In the genomic region with DNA sequence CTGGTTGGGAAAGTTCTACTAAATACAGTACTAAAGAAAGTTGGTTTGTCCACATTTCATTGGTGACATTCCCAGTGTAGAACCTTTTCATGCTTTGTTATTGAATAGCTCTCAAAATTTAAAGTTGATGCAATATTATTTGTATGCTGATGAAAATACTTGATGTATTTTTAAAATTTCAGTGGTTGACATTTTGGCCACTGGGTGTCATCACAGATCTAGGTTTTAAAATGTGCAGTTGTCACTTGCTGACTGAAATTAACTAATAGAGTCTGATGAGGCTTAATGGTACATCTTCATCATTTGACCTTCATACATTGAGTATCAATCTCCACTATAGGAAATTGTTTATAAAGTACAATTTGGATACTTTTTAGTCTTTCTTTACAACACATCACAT, we compare ENCODE assay signal across 8 cellular contexts. TPM values are rescaled to one million over a fixed set of nuclear protein-coding genes. Genes with fewer than 3 reads are reported as not detected.
DNase-seq lines count a peak whose midpoint lies in the region; ATAC-seq, FAIRE-seq and TF ChIP-seq lines count a peak whose summit lies in the region.

No MANE protein-coding gene starts in this region.

- H3K4me1 Mint-ChIP-seq in activated T-cell treated with anti-CD3 and anti-CD28 coated beads, Interleukin-2, amount 50 U/mL, for 4 hours (ENCODE audit: low read depth), result no peaks in the 10 kb centered on the region
- H3K4me1 Mint-ChIP-seq in activated T-cell treated with anti-CD3 and anti-CD28 coated beads, Interleukin-2, amount 50 U/mL, for 72 hours (ENCODE audit: low read depth), result no peaks in the 10 kb centered on the region
- peaks cover 3% of the 10 kb centered on the region for H3K4me1 Mint-ChIP-seq in CD14-positive monocyte
- no peaks in the 10 kb centered on the region for H3K4me1 Mint-ChIP-seq in stimulated activated effector memory CD8-positive, alpha-beta T cell treated with anti-CD3 and anti-CD28 coated beads, Interleukin-12 subunit alpha, Interleukin-12 subunit beta, amount 100 ng/mL, for 72 hours

- TF ChIP-seq RAD21 in HepG2 (CRISPR knock-in tag; IDR thresholded peaks at IDR 0.05), result no peak

- BruUV-seq in HepG2 (replicated peaks; lab: Mats Ljungman, UMichigan), result no TSS peak

- no peak overlapping the region for H2AFZ ChIP-seq in HepG2 (ENCODE audit: low read length)

- no peaks in the 10 kb centered on the region for H3K36me3 Mint-ChIP-seq in activated T-cell treated with anti-CD3 and anti-CD28 coated beads, Interleukin-2, amount 50 U/mL, for 4 hours (ENCODE audit: insufficient read depth)
- H3K36me3 Mint-ChIP-seq in activated T-cell treated with anti-CD3 and anti-CD28 coated beads, Interleukin-2, amount 50 U/mL, for 72 hours (ENCODE audit: insufficient read depth in 2 of 2), result no peaks in the 10 kb centered on the region
- no peaks in the 10 kb centered on the region for H3K36me3 Mint-ChIP-seq in CD14-positive monocyte
- no peaks in the 10 kb centered on the region for H3K36me3 Mint-ChIP-seq in stimulated activated effector memory CD8-positive, alpha-beta T cell treated with anti-CD3 and anti-CD28 coated beads, Interleukin-12 subunit alpha, Interleukin-12 subunit beta, amount 100 ng/mL, for 72 hours

- intact Hi-C loops in HepG2 (cut with micrococcal nuclease; ENCODE audit: unreplicated experiment) (loop anchor here (1.0 to 5.0 kb wide), 2 partner anchors 359 to 377 kb away; no protein-coding TSS in a partner anchor), CD14-positive monocyte (cut with micrococcal nuclease) (no loop called here)

- H3K4me3 Mint-ChIP-seq in activated T-cell treated with anti-CD3 and anti-CD28 coated beads, Interleukin-2, amount 50 U/mL, for 4 hours, result no peak overlapping the region
- H3K4me3 Mint-ChIP-seq in activated T-cell treated with anti-CD3 and anti-CD28 coated beads, Interleukin-2, amount 50 U/mL, for 72 hours, result no peak overlapping the region
- H3K4me3 Mint-ChIP-seq in CD14-positive monocyte, result no peak overlapping the region
- H3K4me3 Mint-ChIP-seq in stimulated activated effector memory CD8-positive, alpha-beta T cell treated with anti-CD3 and anti-CD28 coated beads, Interleukin-12 subunit alpha, Interleukin-12 subunit beta, amount 100 ng/mL, for 72 hours, result no peak overlapping the region

- H3K9me3 Mint-ChIP-seq in activated T-cell treated with anti-CD3 and anti-CD28 coated beads, Interleukin-2, amount 50 U/mL, for 4 hours, result no peaks in the 10 kb centered on the region
- peaks cover 0 to 1% of the 10 kb centered on the region in 2 donors for H3K9me3 Mint-ChIP-seq in activated T-cell treated with anti-CD3 and anti-CD28 coated beads, Interleukin-2, amount 50 U/mL, for 72 hours
- peaks cover 0 to 4% (median 3%) of the 10 kb centered on the region in 7 donors for H3K9me3 Mint-ChIP-seq in CD14-positive monocyte
- H3K9me3 Mint-ChIP-seq in stimulated activated effector memory CD8-positive, alpha-beta T cell treated with anti-CD3 and anti-CD28 coated beads, Interleukin-12 subunit alpha, Interleukin-12 subunit beta, amount 100 ng/mL, for 72 hours, result no peaks in the 10 kb centered on the region

- no peaks in the 10 kb centered on the region for H3K9me3 ChIP-seq in HepG2 (ENCODE audit: low read length)

- no peak for ATAC-seq in activated T-cell treated with anti-CD3 and anti-CD28 coated beads, Interleukin-2, amount 50 U/mL, for 4 hours
- ATAC-seq in activated T-cell treated with anti-CD3 and anti-CD28 coated beads, Interleukin-2, amount 50 U/mL, for 72 hours (replicated peaks in 1 of 2), result no peak
- no peak for ATAC-seq in HepG2
- no peak for ATAC-seq in stimulated activated effector memory CD8-positive, alpha-beta T cell treated with anti-CD3 and anti-CD28 coated beads, Interleukin-12 subunit alpha, Interleukin-12 subunit beta, amount 100 ng/mL, for 72 hours

- H3K36me3 ChIP-seq in brain microvascular endothelial cell (replicated peaks) (no peaks in the 10 kb centered on the region), HepG2 (replicated peaks in 1 of 2; ENCODE audit: control insufficient read depth in 1 of 2, insufficient read depth in 2 of 2, low read length in 2 of 2) (no peaks in the 10 kb centered on the region)

- H4K20me1 ChIP-seq in HepG2 (ENCODE audit: insufficient read depth, low read length), result no peaks in the 10 kb centered on the region

- in situ Hi-C loops in brain microvascular endothelial cell (cut with HindIII; ENCODE audit: low pct_ligation_motif_present, low sequenced_read_pairs), result no loop called here
- in situ Hi-C loops in HepG2 (cut with HindIII; ENCODE audit: extremely low pct_ligation_motif_present, low pct_unique_long_range_greater_than_20kb), result loop anchor here (5.0 kb wide), 1 partner anchor 374 kb away; no protein-coding TSS in a partner anchor

- TF ChIP-seq CTCF in brain microvascular endothelial cell (IDR thresholded peaks at IDR 0.05; ENCODE audit: low read depth, low read length, missing control alignments) (peak; percentile 44), HepG2 (CRISPR knock-in tag; IDR thresholded peaks at IDR 0.05) (peak; percentile 42), CD14-positive monocyte (IDR thresholded peaks at IDR 0.05) (no peak)

- no peak overlapping the region for H3K9ac ChIP-seq in HepG2 (ENCODE audit: insufficient read depth, low read depth, low read length)

- H3K27ac Mint-ChIP-seq in activated T-cell treated with anti-CD3 and anti-CD28 coated beads, Interleukin-2, amount 50 U/mL, for 72 hours, result no peak overlapping the region
- H3K27ac Mint-ChIP-seq in CD14-positive monocyte, result no peak overlapping the region
- no peak overlapping the region for H3K27ac Mint-ChIP-seq in stimulated activated effector memory CD8-positive, alpha-beta T cell treated with anti-CD3 and anti-CD28 coated beads, Interleukin-12 subunit alpha, Interleukin-12 subunit beta, amount 100 ng/mL, for 72 hours

- H3K27me3 ChIP-seq in brain microvascular endothelial cell (replicated peaks) (no peaks in the 10 kb centered on the region), HepG2 (ENCODE audit: control insufficient read depth in 1 of 2, insufficient read depth in 2 of 2, low read length in 2 of 2) (no peaks in the 10 kb centered on the region)

- H3K27me3 Mint-ChIP-seq in activated T-cell treated with anti-CD3 and anti-CD28 coated beads, Interleukin-2, amount 50 U/mL, for 4 hours (ENCODE audit: low read depth), result no peaks in the 10 kb centered on the region
- H3K27me3 Mint-ChIP-seq in activated T-cell treated with anti-CD3 and anti-CD28 coated beads, Interleukin-2, amount 50 U/mL, for 72 hours (ENCODE audit: low read depth), result no peaks in the 10 kb centered on the region
- peaks cover 0 to 1% (median 0%) of the 10 kb centered on the region in 3 donors for H3K27me3 Mint-ChIP-seq in CD14-positive monocyte (ENCODE audit: low read depth in 3 of 3)

- POLR2A ChIA-PET in HepG2 (lab: Yijun Ruan, JAX), result no interaction called here

- H3K4me3 ChIP-seq in brain microvascular endothelial cell (ENCODE audit: low read depth, low read length) (no peak overlapping the region), HepG2 (replicated peaks in 1 of 3; ENCODE audit: insufficient read depth in 1 of 3, low read depth in 2 of 3, low read length in 3 of 3) (no peak overlapping the region)

- no peak for FAIRE-seq in HepG2 (lab: Jason Lieb, UNC)

- no peaks in the 10 kb centered on the region for H3K79me2 ChIP-seq in HepG2 (ENCODE audit: insufficient read depth, low read length)

- H3K4me2 ChIP-seq in HepG2 (ENCODE audit: low read depth, low read length), result no peak overlapping the region

- no peak for TF ChIP-seq POLR2A in HepG2 (IDR thresholded peaks at IDR 0.05; ENCODE audit: insufficient read depth in 1 of 2, low read depth in 2 of 2, low read length in 2 of 2)

- H3K27ac ChIP-seq in brain microvascular endothelial cell, result no peak overlapping the region
- H3K27ac ChIP-seq in HepG2 (ENCODE audit: extremely low read length, insufficient read depth, low read length), result no peak overlapping the region

- CTCF ChIA-PET in HepG2 (lab: Yijun Ruan, JAX; ENCODE audit: low intra/inter-chr PET ratio, low total read pairs), result interaction anchor here (1.1 to 1.7 kb wide), 2 partner anchors 360 to 377 kb away, joined by 3 to 10 read pairs; no protein-coding TSS in a partner anchor

- peak; percentile 12 for DNase-seq in activated T-cell treated with anti-CD3 and anti-CD28 coated beads, Interleukin-2, amount 50 U/mL, for 4 hours
- no peak for DNase-seq in activated T-cell treated with anti-CD3 and anti-CD28 coated beads, Interleukin-2, amount 50 U/mL, for 72 hours
- DNase-seq in NCI-H1694 (lab: John Stamatoyannopoulos, UW) (peak; percentile 2), brain microvascular endothelial cell (peak; percentile 14), HepG2 (ENCODE audit: low spot score) (peak; percentile 16), CD14-positive monocyte (ENCODE audit: low spot score) (no peak), hepatic stellate cell (ENCODE audit: low spot score) (no peak)
- DNase-seq in stimulated activated effector memory CD8-positive, alpha-beta T cell treated with anti-CD3 and anti-CD28 coated beads, Interleukin-12 subunit alpha, Interleukin-12 subunit beta, amount 100 ng/mL, for 72 hours (ENCODE audit: low spot score in 2 of 2), result no peak

- no peak for TF ChIP-seq EP300 in HepG2 (IDR thresholded peaks at IDR 0.05; ENCODE audit: low read depth in 2 of 2, low read length in 2 of 2)
- no peak for TF ChIP-seq EP300 in HepG2 (CRISPR knock-in tag; IDR thresholded peaks at IDR 0.05; ENCODE audit: borderline replicate concordance)

- peaks cover 16% of the 10 kb centered on the region for H3K4me1 ChIP-seq in HepG2 (ENCODE audit: insufficient read depth, low read length)

RNA-seq across cellular contexts. Expression of gene CMAS, which starts 37.1 kb away (rescaled TPM):
- 10 to 100 TPM; 26.8 to 30.8 (median 27.1) TPM for total RNA-seq in activated T-cell treated with anti-CD3 and anti-CD28 coated beads, Interleukin-2, amount 50 U/mL, for 4 hours
- total RNA-seq in activated T-cell treated with anti-CD3 and anti-CD28 coated beads, Interleukin-2, amount 50 U/mL, for 72 hours, result 10 to 100 TPM; 37.4 to 39.5 TPM
- 21.3 and 36.9 TPM in 2 replicates for total RNA-seq in HepG2 (2016; rRNA removed; fragmentation: Illumina TruSeq; extraction: Trizol)
- total RNA-seq in HepG2 (2016; cell fraction: cytosol; rRNA removed; fragmentation: Illumina TruSeq; extraction: Trizol; ENCODE audit: low read depth), result 4.4 and 5.2 TPM in 2 replicates
- 23.1 and 33.9 TPM in 2 replicates for total RNA-seq in HepG2 (2016; cell fraction: insoluble cytoplasmic fraction; rRNA removed; fragmentation: Illumina TruSeq; extraction: Trizol)
- 14.8 and 16.3 TPM in 2 replicates for total RNA-seq in HepG2 (2016; cell fraction: membrane; rRNA removed; fragmentation: Illumina TruSeq; extraction: Trizol)
- total RNA-seq in HepG2 (2016; cell fraction: nucleus; rRNA removed; fragmentation: Illumina TruSeq; extraction: Trizol), result 14.6 and 15.2 TPM in 2 replicates
- polyA plus RNA-seq in HepG2 (2011; rRNA removed), result 10.2 and 14.0 TPM in 2 replicates
- 5.4 and 7.3 TPM in 2 replicates for polyA plus RNA-seq in HepG2 (2011; cell fraction: cytosol; rRNA removed)
- polyA plus RNA-seq in HepG2 (2011; cell fraction: nucleus; rRNA removed), result 3.2 and 3.8 TPM in 2 replicates
- 21.3 and 28.2 TPM in 2 replicates for polyA plus RNA-seq in HepG2 (2012)
- polyA plus RNA-seq in HepG2 (2016; cell fraction: cytosol; fragmentation: Illumina TruSeq; extraction: Trizol; ENCODE audit: low read depth), result 6.6 and 9.0 TPM in 2 replicates
- 48.7 and 54.8 TPM in 2 replicates for polyA plus RNA-seq in HepG2 (2016; cell fraction: insoluble cytoplasmic fraction; fragmentation: Illumina TruSeq; extraction: Trizol; ENCODE audit: low read depth)
- polyA plus RNA-seq in HepG2 (2016; cell fraction: membrane; fragmentation: Illumina TruSeq; extraction: Trizol; ENCODE audit: low read depth), result 16.4 and 17.9 TPM in 2 replicates
- polyA plus RNA-seq in HepG2 (2016; cell fraction: nucleus; fragmentation: Illumina TruSeq; extraction: Trizol; ENCODE audit: insufficient read depth, low read depth), result 29.4 and 31.0 TPM in 2 replicates
- 1.9 and 2.7 TPM in 2 replicates for polyA minus RNA-seq in HepG2 (2011; rRNA and poly(A)+ RNA removed; ENCODE audit: low replicate concordance)
- 6.2 and 6.4 TPM in 2 replicates for polyA minus RNA-seq in HepG2 (2011; cell fraction: cytosol; rRNA and poly(A)+ RNA removed)
- polyA minus RNA-seq in HepG2 (2011; cell fraction: nucleus; rRNA and poly(A)+ RNA removed), result 6.8 and 7.2 TPM in 2 replicates
- polyA plus RNA-seq in CD14-positive monocyte, result 10 to 100 TPM; 28.3 to 33.1 TPM

Comparison
In these comparisons a context has a peak if more than half of its experiments do, and no peak if none do; other contexts are left out.
1. DNase-seq: peak in activated T-cell treated with anti-CD3 and anti-CD28 coated beads, Interleukin-2, amount 50 U/mL, for 4 hours (single experiment), NCI-H1694 (single experiment), brain microvascular endothelial cell (single experiment) and HepG2 (single experiment); none in activated T-cell treated with anti-CD3 and anti-CD28 coated beads, Interleukin-2, amount 50 U/mL, for 72 hours (0 of 2), CD14-positive monocyte (single experiment), hepatic stellate cell (single experiment) and stimulated activated effector memory CD8-positive, alpha-beta T cell treated with anti-CD3 and anti-CD28 coated beads, Interleukin-12 subunit alpha, Interleukin-12 subunit beta, amount 100 ng/mL, for 72 hours (0 of 2).